In genomic region chr1:76938304-76938703, GRCh38 we compare ENCODE assay signal across 1 cellular context.
A peak's percentile ranks its signal among the peaks of the same experiment; 100 is the strongest.
TF ChIP-seq lines count a peak whose summit lies in the region.

No MANE protein-coding gene starts in this region.

TF ChIP-seq in GM12878, 131 proteins besides CTCF, POLR2A, EP300 and RAD21 (continued from another document):
- TF ChIP-seq RELB (IDR thresholded peaks at IDR 0.05; ENCODE audit: low read depth): peak; percentile 14; the same call in 1 of the 2 replicates
- peak; percentile 55 for TF ChIP-seq MEF2B (IDR thresholded peaks at IDR 0.05; ENCODE audit: partially characterized antibody, poor library complexity, severe bottlenecking)
- no peak for TF ChIP-seq ZNF207 (IDR thresholded peaks at IDR 0.05; ENCODE audit: borderline replicate concordance)
- peak in 1 of 2 experiments; percentile 45; a peak in 2 of 4 replicates for TF ChIP-seq IKZF2 (IDR thresholded peaks at IDR 0.05)
- no peak; the same call in 1 of the 2 replicates for TF ChIP-seq BMI1 (IDR thresholded peaks at IDR 0.05; ENCODE audit: borderline replicate concordance)
